8 cellular contexts compared by ENCODE assay signal in genomic region chr12:105332286-105332685, GRCh38. TPM values are rescaled to one million over a fixed set of nuclear protein-coding genes. Genes with fewer than 3 reads are reported as not detected.
DNase-seq lines count a peak whose midpoint lies in the region; ATAC-seq, FAIRE-seq and TF ChIP-seq lines count a peak whose summit lies in the region.
"Not testable (repeated sequence)": the region's sequence is repeated elsewhere in the genome, so short reads cannot be mapped to it uniquely, and the experiment has no call there.

No MANE protein-coding gene starts in this region.

- FAIRE-seq in kidney (lab: Jason Lieb, UNC), result not testable (repeated sequence)

- H3K4me1 Mint-ChIP-seq in T-helper 17 cell, result peaks cover 49% of the 10 kb centered on the region
- peaks cover 54% of the 10 kb centered on the region for H3K4me1 Mint-ChIP-seq in activated naive CD8-positive, alpha-beta T cell treated with anti-CD3 and anti-CD28 coated beads, Interleukin-2, amount 50 U/mL, for 24 hours
- H3K4me1 Mint-ChIP-seq in endothelial cell (ENCODE audit: unreplicated experiment), result peaks cover 40% of the 10 kb centered on the region

- TF ChIP-seq CTCF in endothelial cell (IDR thresholded peaks at IDR 0.05; ENCODE audit: unreplicated experiment); kidney (IDR thresholded peaks at IDR 0.05; ENCODE audit: borderline replicate concordance, extremely low read depth, insufficient read depth); psoas muscle (IDR thresholded peaks at IDR 0.05): not testable (repeated sequence)

- H3K27ac Mint-ChIP-seq in T-helper 17 cell, result peak overlapping the region; percentile 81
- peak overlapping the region; percentile 59 for H3K27ac Mint-ChIP-seq in activated naive CD8-positive, alpha-beta T cell treated with anti-CD3 and anti-CD28 coated beads, Interleukin-2, amount 50 U/mL, for 24 hours
- H3K27ac Mint-ChIP-seq in endothelial cell (ENCODE audit: unreplicated experiment), result not testable (repeated sequence)

- H3K9me3 ChIP-seq in KOPT-K1 (ENCODE audit: insufficient read depth, low read length, poor library complexity, severe bottlenecking); T-helper 17 cell (ENCODE audit: control insufficient read depth, low read length, poor library complexity, severe bottlenecking); kidney (ENCODE audit: control insufficient read depth in 1 of 2, low read length in 2 of 2); psoas muscle: not testable (repeated sequence)

- not testable (repeated sequence) for H3K27me3 Mint-ChIP-seq in T-helper 17 cell; activated naive CD8-positive, alpha-beta T cell treated with anti-CD3 and anti-CD28 coated beads, Interleukin-2, amount 50 U/mL, for 24 hours; endothelial cell (ENCODE audit: unreplicated experiment)

- H3K4me1 ChIP-seq in kidney (ENCODE audit: control insufficient read depth in 1 of 2, insufficient read depth in 1 of 2, low read depth in 1 of 2, low read length in 2 of 2) (peaks cover 6 to 11% of the 10 kb centered on the region in 2 donors), psoas muscle (peaks cover 12% of the 10 kb centered on the region)

- peak overlapping the region; percentile 32 to 67 for H3K4me3 ChIP-seq in kidney (ENCODE audit: low read length in 2 of 2)
- H3K4me3 ChIP-seq in psoas muscle, result not testable (repeated sequence)

- H3K9ac ChIP-seq in kidney (ENCODE audit: low read length in 2 of 2), result not testable (repeated sequence)

- DNase-seq in A172 (ENCODE audit: low spot score) (peak; percentile 51), EL (peak; percentile 76)
- DNase-seq in T-helper 17 cell; activated naive CD8-positive, alpha-beta T cell treated with anti-CD3 and anti-CD28 coated beads, Interleukin-2, amount 50 U/mL, for 24 hours; endothelial cell (ENCODE audit: low spot score); kidney; psoas muscle: not testable (repeated sequence)

- H3K4me3 Mint-ChIP-seq in T-helper 17 cell (peak overlapping the region; percentile 91), endothelial cell (ENCODE audit: unreplicated experiment) (peak overlapping the region; percentile 89)
- H3K4me3 Mint-ChIP-seq in activated naive CD8-positive, alpha-beta T cell treated with anti-CD3 and anti-CD28 coated beads, Interleukin-2, amount 50 U/mL, for 24 hours, result peak overlapping the region; percentile 81

- H3K27ac ChIP-seq in KOPT-K1 (ENCODE audit: low read depth, low read length, poor library complexity, severe bottlenecking) (peak overlapping the region; percentile 84), kidney (ENCODE audit: low read depth in 2 of 2, low read length in 2 of 2) (peak overlapping the region in 1 of 2 donors; percentile 14), psoas muscle (peak overlapping the region; percentile 4)

- H3K36me3 ChIP-seq in KOPT-K1 (ENCODE audit: insufficient read depth, low read length); kidney (ENCODE audit: control insufficient read depth in 1 of 2, insufficient read depth in 2 of 2, low read length in 2 of 2); psoas muscle (ENCODE audit: insufficient read depth in 1 of 2, low read depth in 1 of 2): not testable (repeated sequence)

- H3K9me3 Mint-ChIP-seq in activated naive CD8-positive, alpha-beta T cell treated with anti-CD3 and anti-CD28 coated beads, Interleukin-2, amount 50 U/mL, for 24 hours; endothelial cell (ENCODE audit: unreplicated experiment): not testable (repeated sequence)

- intact Hi-C loops in kidney (cut with DNase I), result not testable (repeated sequence)
- intact Hi-C loops in psoas muscle (cut with DNase I), result loop anchor here in 1 of 2 donors (5.0 kb wide), 1 partner anchor 50 kb away; no protein-coding TSS in a partner anchor

- H3K27me3 ChIP-seq in psoas muscle (ENCODE audit: insufficient read depth in 3 of 3, low read length in 2 of 3), result not testable (repeated sequence)

- not testable (repeated sequence) for H3K36me3 Mint-ChIP-seq in T-helper 17 cell (ENCODE audit: low read depth); activated naive CD8-positive, alpha-beta T cell treated with anti-CD3 and anti-CD28 coated beads, Interleukin-2, amount 50 U/mL, for 24 hours (ENCODE audit: low read depth); endothelial cell (ENCODE audit: low read depth, unreplicated experiment)

- ATAC-seq in T-helper 17 cell; activated naive CD8-positive, alpha-beta T cell treated with anti-CD3 and anti-CD28 coated beads, Interleukin-2, amount 50 U/mL, for 24 hours: not testable (repeated sequence)
- ATAC-seq in psoas muscle, result peak in 1 of 4 donors; percentile 29

- WGBS in psoas muscle, 3 donors, result 74 to 93% (median 87%) methylated on average over 6 of the region's 6 CpGs

RNA-seq across cellular contexts. Expression of gene C12orf75, which starts 1.8 kb away (rescaled TPM):
- 251 and 335 TPM in 2 replicates for total RNA-seq in A172 (2014; rRNA removed; shearing (Covaris generic))
- total RNA-seq in T-helper 17 cell (10 to 100 TPM; 33.2 to 41.3 TPM), endothelial cell (ENCODE audit: unreplicated experiment) (24.0 TPM), kidney (127 TPM), psoas muscle (100 to 1,000 TPM in 2 of 4 donors, 10 to 100 TPM in 2; 31.1 to 228 (median 146) TPM)
- polyA plus RNA-seq in kidney (ENCODE audit: insufficient read depth, low read depth, low replicate concordance) (107 TPM), psoas muscle (10 to 100 TPM; 25.6 to 84.9 (median 43.0) TPM)
